ENCODE assay signal across 17 cellular contexts in the genomic region with DNA sequence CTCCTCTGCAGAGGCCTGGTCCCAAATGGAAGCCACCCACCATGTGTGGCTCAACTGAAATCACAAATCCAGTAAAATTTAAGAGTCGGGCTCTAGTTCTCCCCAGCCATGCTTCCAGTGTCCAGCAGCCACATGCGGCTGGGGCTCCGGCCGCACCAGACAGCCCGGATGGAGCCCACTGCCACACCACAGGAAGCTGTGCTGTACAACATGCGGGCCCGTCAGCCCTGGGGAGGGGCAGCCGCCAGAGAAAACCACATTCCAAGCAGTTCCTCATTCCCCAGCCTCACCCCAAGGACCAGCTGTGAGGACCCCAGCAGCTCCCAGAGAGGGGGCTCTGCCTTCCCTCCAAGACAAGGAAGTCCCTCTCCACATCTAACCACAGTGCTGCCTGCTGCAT.
DNase-seq lines count a peak whose midpoint lies in the region; ATAC-seq, FAIRE-seq and TF ChIP-seq lines count a peak whose summit lies in the region.
"Had no signal": no experiment of that assay in that cellular context is flagged by ENCODE, and none has a peak within 500 bp of the region (broad histone marks: within the 10 kb centered on the region; RNA-seq: fewer than 3 reads in every experiment).

No MANE protein-coding gene starts in this region.

- FAIRE-seq in HepG2 (lab: Jason Lieb, UNC), result no peak
- FAIRE-seq in small intestine (lab: Jason Lieb, UNC), result no peak
- FAIRE-seq: A204.1 had no signal

- no peak overlapping the region for H3K4me3 Mint-ChIP-seq in glutamatergic neuron (ENCODE audit: unreplicated experiment)
- H3K4me3 Mint-ChIP-seq: activated B cell treated with CpG ODN at 0.5 μM for 24 hours had no signal

- no TSS peak for BruUV-seq in HepG2 (replicated peaks; lab: Mats Ljungman, UMichigan)

- H2AFZ ChIP-seq in HepG2 (ENCODE audit: low read length) (no peak overlapping the region), neuronal stem cell (ENCODE audit: low read length) (no peak overlapping the region)
- H2AFZ ChIP-seq: PC-9 had no signal

- peaks cover 54% of the 10 kb centered on the region for H3K4me1 Mint-ChIP-seq in glutamatergic neuron (ENCODE audit: low read depth, unreplicated experiment)

- H3K4me2 ChIP-seq in HepG2 (ENCODE audit: low read depth, low read length) (no peak overlapping the region), neuronal stem cell (ENCODE audit: insufficient read depth, low read length, poor library complexity, severe bottlenecking) (no peak overlapping the region)
- H3K4me2 ChIP-seq: PC-9 had no signal

- TF ChIP-seq EP300 in HepG2 (IDR thresholded peaks at IDR 0.05; ENCODE audit: low read depth in 2 of 2, low read length in 2 of 2) (no peak), HepG2 (CRISPR knock-in tag; IDR thresholded peaks at IDR 0.05; ENCODE audit: borderline replicate concordance) (no peak)

- no CpG with 5 or more reads among the region's 8 CpGs for WGBS in right lobe of liver (ENCODE audit: insufficient coverage, low coverage, low lambda C conversion rate, missing lambda C conversion rate)
- 96% methylated on average over 8 of the region's 8 CpGs for WGBS in HepG2 (ENCODE audit: low lambda C conversion rate)
- no CpG with 5 or more reads among the region's 8 CpGs for WGBS in neuronal stem cell (ENCODE audit: extremely low coverage in 2 of 2, insufficient read length in 2 of 2, insufficient replicate concordance in 1 of 2), 2 donors
- WGBS in small intestine, 3 donors, result 77 to 96% (median 87%) methylated on average over 8 of the region's 8 CpGs

- H3K4me1 ChIP-seq in right lobe of liver, result peaks cover 0 to 4% (median 0%) of the 10 kb centered on the region in 4 donors
- H3K4me1 ChIP-seq in HepG2 (ENCODE audit: insufficient read depth, low read length), result no peaks in the 10 kb centered on the region
- peaks cover 33 to 38% of the 10 kb centered on the region in 2 donors for H3K4me1 ChIP-seq in neuronal stem cell (ENCODE audit: control insufficient read depth in 2 of 2, insufficient read depth in 1 of 2, low read depth in 1 of 2, low read length in 2 of 2)
- H3K4me1 ChIP-seq in vagina, result peaks cover 37% of the 10 kb centered on the region
- no peaks in the 10 kb centered on the region for H3K4me1 ChIP-seq in small intestine (ENCODE audit: control insufficient read depth in 2 of 2, insufficient read depth in 1 of 2, low read depth in 1 of 2, low read length in 1 of 2)

- H3K27ac ChIP-seq in right lobe of liver (no peak overlapping the region), HepG2 (ENCODE audit: extremely low read length, insufficient read depth, low read length) (no peak overlapping the region), neuronal stem cell (replicated peaks; ENCODE audit: low read length) (no peak overlapping the region), vagina (peak overlapping the region; percentile 30), small intestine (ENCODE audit: low read depth in 1 of 2, low read length in 1 of 2) (no peak overlapping the region)
- H3K27ac ChIP-seq: PC-9, suprapubic skin had no signal

- CTCF ChIA-PET in HepG2 (lab: Yijun Ruan, JAX; ENCODE audit: low intra/inter-chr PET ratio, low total read pairs), result no interaction called here

- H4K91ac ChIP-seq in neuronal stem cell (ENCODE audit: low read depth, low read length, poor library complexity), result no peak overlapping the region

- peak in 3 of 4 donors; percentile 11 to 28 (median 23) for ATAC-seq in right lobe of liver
- no peak for ATAC-seq in HepG2
- ATAC-seq in GM19397 (IDR thresholded peaks at IDR 0.05; ENCODE audit: unreplicated experiment), result no peak

- no peaks in the 10 kb centered on the region for H3K79me2 ChIP-seq in HepG2 (ENCODE audit: insufficient read depth, low read length)

- H3K4ac ChIP-seq in neuronal stem cell (ENCODE audit: low read length), result no peak overlapping the region

- peak overlapping the region; percentile 83 for H3K27ac Mint-ChIP-seq in glutamatergic neuron (ENCODE audit: unreplicated experiment)

- H3K14ac ChIP-seq in neuronal stem cell (ENCODE audit: low read length), result no peak overlapping the region

- H4K20me1 ChIP-seq in HepG2 (ENCODE audit: insufficient read depth, low read length), result no peaks in the 10 kb centered on the region

- POLR2A ChIA-PET in HepG2 (lab: Yijun Ruan, JAX), result no interaction called here

- intact Hi-C loops in right lobe of liver (cut with DNase I), result no loop called here
- intact Hi-C loops in HepG2 (cut with micrococcal nuclease; ENCODE audit: unreplicated experiment), result no loop called here
- intact Hi-C loops in vagina (cut with DNase I), result no loop called here

- peaks cover 30% of the 10 kb centered on the region for H3K27me3 Mint-ChIP-seq in glutamatergic neuron (ENCODE audit: unreplicated experiment)
- H3K27me3 Mint-ChIP-seq: activated B cell treated with CpG ODN at 0.5 μM for 24 hours had no signal

- in situ Hi-C loops in HepG2 (cut with HindIII; ENCODE audit: extremely low pct_ligation_motif_present, low pct_unique_long_range_greater_than_20kb), result no loop called here

- H2BK12ac ChIP-seq in neuronal stem cell (ENCODE audit: low read length), result no peak overlapping the region

- H3K36me3 Mint-ChIP-seq in glutamatergic neuron (ENCODE audit: unreplicated experiment), result no peaks in the 10 kb centered on the region

- TF ChIP-seq CTCF in right lobe of liver (IDR thresholded peaks at IDR 0.05), result no peak
- no peak for TF ChIP-seq CTCF in HepG2 (CRISPR knock-in tag; IDR thresholded peaks at IDR 0.05)
- TF ChIP-seq CTCF in glutamatergic neuron (IDR thresholded peaks at IDR 0.05; ENCODE audit: partially characterized antibody, unreplicated experiment), result no peak
- no peak for TF ChIP-seq CTCF in vagina (IDR thresholded peaks at IDR 0.05)

- no peak overlapping the region for H2BK120ac ChIP-seq in neuronal stem cell (ENCODE audit: low read depth, low read length)

- peak overlapping the region; percentile 43 for H2BK5ac ChIP-seq in neuronal stem cell (ENCODE audit: low read length)

- no peak for TF ChIP-seq POLR2A in right lobe of liver (IDR thresholded peaks at IDR 0.05)
- no peak for TF ChIP-seq POLR2A in HepG2 (IDR thresholded peaks at IDR 0.05; ENCODE audit: insufficient read depth in 1 of 2, low read depth in 2 of 2, low read length in 2 of 2)
- no peak for TF ChIP-seq POLR2A in vagina (IDR thresholded peaks at IDR 0.05)

- H2BK15ac ChIP-seq in neuronal stem cell (ENCODE audit: low read length), result no peak overlapping the region

- no peaks in the 10 kb centered on the region for H3K9me3 ChIP-seq in right lobe of liver
- H3K9me3 ChIP-seq in HepG2 (ENCODE audit: low read length), result no peaks in the 10 kb centered on the region
- peaks cover 0 to 5% of the 10 kb centered on the region in 2 donors for H3K9me3 ChIP-seq in neuronal stem cell (replicated peaks in 1 of 2; ENCODE audit: control insufficient read depth in 2 of 2, insufficient read depth in 1 of 2, low read depth in 1 of 2, low read length in 2 of 2)
- H3K9me3 ChIP-seq in vagina, result no peaks in the 10 kb centered on the region
- H3K9me3 ChIP-seq in small intestine (ENCODE audit: control insufficient read depth, low read depth), result no peaks in the 10 kb centered on the region
- H3K9me3 ChIP-seq: suprapubic skin had no signal

- H3K9ac ChIP-seq in HepG2 (ENCODE audit: insufficient read depth, low read depth, low read length) (no peak overlapping the region), neuronal stem cell (ENCODE audit: low read depth, low read length, poor library complexity) (no peak overlapping the region)

- no peak for TF ChIP-seq RAD21 in HepG2 (CRISPR knock-in tag; IDR thresholded peaks at IDR 0.05)

- H3K9me3 Mint-ChIP-seq in glutamatergic neuron (ENCODE audit: unreplicated experiment), result peaks cover 26% of the 10 kb centered on the region
- H3K9me3 Mint-ChIP-seq: activated B cell treated with CpG ODN at 0.5 μM for 24 hours had no signal

- peak overlapping the region; percentile 22 for H2AK5ac ChIP-seq in neuronal stem cell (ENCODE audit: low read depth, low read length)

- H3K27me3 ChIP-seq in right lobe of liver (no peaks in the 10 kb centered on the region), HepG2 (ENCODE audit: control insufficient read depth in 1 of 2, insufficient read depth in 2 of 2, low read length in 2 of 2) (no peaks in the 10 kb centered on the region; a peak in 1 of 5 replicates), neuronal stem cell (ENCODE audit: control insufficient read depth in 3 of 3, insufficient read depth in 3 of 3, low read depth in 1 of 3, low read length in 3 of 3) (peaks cover 0 to 2% (median 0%) of the 10 kb centered on the region in 3 experiments), vagina (no peaks in the 10 kb centered on the region), small intestine (ENCODE audit: control insufficient read depth in 2 of 2, insufficient read depth in 2 of 2, low read length in 2 of 2) (no peaks in the 10 kb centered on the region)
- H3K27me3 ChIP-seq: suprapubic skin had no signal

- H3K4me3 ChIP-seq in right lobe of liver (no peak overlapping the region), HepG2 (replicated peaks in 1 of 3; ENCODE audit: insufficient read depth in 1 of 3, low read depth in 2 of 3, low read length in 3 of 3) (no peak overlapping the region), neuronal stem cell (ENCODE audit: low read length in 2 of 2) (no peak overlapping the region), vagina (no peak overlapping the region), small intestine (ENCODE audit: low read depth in 1 of 2, low read length in 2 of 2) (no peak overlapping the region)
- H3K4me3 ChIP-seq: PC-9, suprapubic skin had no signal

- peak overlapping the region; percentile 59 for H3K18ac ChIP-seq in neuronal stem cell (ENCODE audit: low read length)

- peaks cover 0 to 7% (median 3%) of the 10 kb centered on the region in 4 donors for H3K36me3 ChIP-seq in right lobe of liver
- peaks cover 8 to 14% of the 10 kb centered on the region in 2 experiments; a peak in 3 of 5 replicates for H3K36me3 ChIP-seq in HepG2 (replicated peaks in 1 of 2; ENCODE audit: control insufficient read depth in 1 of 2, insufficient read depth in 2 of 2, low read length in 2 of 2)
- H3K36me3 ChIP-seq in neuronal stem cell (replicated peaks in 1 of 2; ENCODE audit: control insufficient read depth in 2 of 2, insufficient read depth in 2 of 2, low read length in 2 of 2), result peaks cover 13 to 14% of the 10 kb centered on the region in 2 donors
- H3K36me3 ChIP-seq in vagina, result peaks cover 0 to 20% of the 10 kb centered on the region in 2 donors
- H3K36me3 ChIP-seq in small intestine (ENCODE audit: control insufficient read depth in 2 of 2, insufficient read depth in 2 of 2, low read length in 2 of 2), result peaks cover 2 to 6% of the 10 kb centered on the region in 2 donors

- H4K8ac ChIP-seq in neuronal stem cell (ENCODE audit: low read depth, low read length), result no peak overlapping the region

- H3K23ac ChIP-seq in neuronal stem cell (ENCODE audit: low read depth, low read length, poor library complexity), result no peak overlapping the region

- DNase-seq in right lobe of liver (no peak), HepG2 (ENCODE audit: low spot score) (no peak), glutamatergic neuron (no peak), neuronal stem cell (ENCODE audit: low spot score) (no peak), vagina (ENCODE audit: extremely low spot score in 2 of 2) (no peak), small intestine (no peak), RKO (ENCODE audit: low spot score) (no peak)
- DNase-seq: activated B cell treated with CpG ODN at 0.5 μM for 24 hours; activated effector memory CD4-positive, alpha-beta T cell treated with Interleukin-2 at 50 U/mL for 16 hours; foreskin fibroblast; midbrain; NCI-H2029; PC-9; T-helper 1 cell had no signal

- H3K79me1 ChIP-seq in neuronal stem cell (ENCODE audit: low read depth, low read length), result peaks cover 5% of the 10 kb centered on the region

Comparison
In these comparisons a context has a peak if more than half of its experiments do, and no peak if none do; other contexts are left out.
1. ATAC-seq: peak in right lobe of liver (3 of 4); none in HepG2 (single experiment) and GM19397 (single experiment).